ENCODE assay signal across 30 cellular contexts in the genomic region with DNA sequence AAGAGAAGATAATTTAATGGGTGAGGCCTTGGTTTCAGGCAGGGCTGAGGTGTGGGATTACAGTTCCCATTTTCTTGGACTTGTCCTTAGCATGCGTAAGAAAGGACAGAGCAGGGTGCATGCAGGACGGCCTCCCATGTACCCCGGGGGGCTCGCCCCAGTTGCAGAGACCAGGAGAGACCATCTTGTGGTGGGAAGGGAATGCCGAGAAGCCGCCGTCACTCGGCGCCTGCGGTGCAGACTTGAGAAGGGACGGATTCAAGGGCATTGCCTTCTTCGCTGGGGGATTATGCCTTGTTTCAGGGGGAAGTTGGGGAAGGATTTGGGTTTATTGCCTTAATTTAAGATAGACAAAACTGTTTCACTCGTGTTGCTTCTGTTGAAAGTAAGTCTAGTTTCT.
"Had no signal": no experiment of that assay in that cellular context is flagged by ENCODE, and none has a peak within 500 bp of the region (broad histone marks: within the 10 kb centered on the region; RNA-seq: fewer than 3 reads in every experiment).

No MANE protein-coding gene starts in this region.

- H3K9me3 ChIP-seq: colonic mucosa, gastrocnemius medialis, heart left ventricle had no signal

- H3K27me3 Mint-ChIP-seq: activated B cell treated with CpG ODN at 0.5 μM for 24 hours; activated CD8-positive, alpha-beta T cell treated with anti-CD3 and anti-CD28 coated beads for 36 hours; activated naive CD8-positive, alpha-beta T cell; activated T-helper 17 cell treated with anti-CD3 and anti-CD28 coated beads, Interleukin-2, amount 50 U/mL, for 72 hours; T-cell had no signal

- H3K27ac Mint-ChIP-seq: activated B cell treated with CpG ODN at 0.5 μM for 24 hours; activated CD8-positive, alpha-beta T cell treated with anti-CD3 and anti-CD28 coated beads for 36 hours; activated naive CD8-positive, alpha-beta T cell; activated T-helper 17 cell treated with anti-CD3 and anti-CD28 coated beads, Interleukin-2, amount 50 U/mL, for 72 hours; T-cell; T-helper 1 cell treated with Interleukin-12 subunit alpha and Interleukin-12 subunit beta and Interleukin-4 antibody, amounts not matched to agents 30 μg/mL and 1 μg/mL, for 36 hours; T-helper 2 cell treated with Interferon-gamma antibody and Interleukin-4, amounts not matched to agents 5 μg/mL and 100 μg/mL, for 36 hours had no signal

- H3K36me3 Mint-ChIP-seq: activated naive CD8-positive, alpha-beta T cell; T-cell had no signal

- DNase-seq: activated B cell treated with CpG ODN at 0.5 μM for 24 hours; activated CD4-positive, alpha-beta T cell treated with anti-CD3 and anti-CD28 coated beads for 48 hours; activated CD4-positive, alpha-beta T cell treated with anti-CD3 and anti-CD28 coated beads, Interleukin-2, amount 50 U/mL, for 1 hour; activated CD4-positive, alpha-beta T cell treated with anti-CD3 and anti-CD28 coated beads, Interleukin-2, amount 50 U/mL, for 48 hours; activated CD8-positive, alpha-beta memory T cell treated with anti-CD3 and anti-CD28 coated beads for 24 hours; activated CD8-positive, alpha-beta T cell treated with anti-CD3 and anti-CD28 coated beads for 36 hours; activated effector memory CD4-positive, alpha-beta T cell treated with Interleukin-2 at 50 U/mL for 16 hours; activated gamma-delta T cell treated with Interleukin-2 at 50 U/mL for 16 hours; activated naive CD4-positive, alpha-beta T cell treated with anti-CD3 and anti-CD28 coated beads, Interleukin-2, amount 50 U/mL, for 16 hours; activated naive CD4-positive, alpha-beta T cell treated with Interleukin-2 at 50 U/mL for 16 hours; activated T-cell treated with anti-CD3 and anti-CD28 coated beads, Interleukin-2, amount 50 U/mL, for 4 hours; amniotic stem cell; anterior cingulate cortex; brain microvascular endothelial cell; colonic mucosa; effector CD8-positive, alpha-beta T cell; foreskin keratinocyte; gastrocnemius medialis; glutamatergic neuron; heart left ventricle; T-cell; T1000; WERI-Rb-1 had no signal

- H3K4me3 Mint-ChIP-seq: activated B cell treated with CpG ODN at 0.5 μM for 24 hours; activated CD8-positive, alpha-beta T cell treated with anti-CD3 and anti-CD28 coated beads for 36 hours; activated naive CD8-positive, alpha-beta T cell; activated T-cell treated with anti-CD3 and anti-CD28 coated beads, Interleukin-2, amount 50 U/mL, for 4 hours; activated T-helper 17 cell treated with anti-CD3 and anti-CD28 coated beads, Interleukin-2, amount 50 U/mL, for 72 hours; central memory CD8-positive, alpha-beta T cell; T-cell; T-helper 1 cell treated with Interleukin-12 subunit alpha and Interleukin-12 subunit beta and Interleukin-4 antibody, amounts not matched to agents 30 μg/mL and 1 μg/mL, for 36 hours; T-helper 2 cell treated with Interferon-gamma antibody and Interleukin-4, amounts not matched to agents 5 μg/mL and 100 μg/mL, for 36 hours had no signal

- ATAC-seq: activated CD4-positive, CD25-positive, alpha-beta regulatory T cell treated with anti-CD3 and anti-CD28 coated beads, Interleukin-2, amount 50 U/mL, for 24 hours; activated CD8-positive, alpha-beta T cell treated with anti-CD3 and anti-CD28 coated beads for 36 hours; activated T-cell treated with anti-CD3 and anti-CD28 coated beads, Interleukin-2, amount 50 U/mL, for 4 hours; activated T-helper 17 cell treated with anti-CD3 and anti-CD28 coated beads, Interleukin-2, amount 50 U/mL, for 72 hours; esophagus mucosa; foreskin keratinocyte; gastrocnemius medialis; heart left ventricle; T-cell had no signal

- H3K9me3 Mint-ChIP-seq: activated B cell treated with CpG ODN at 0.5 μM for 24 hours; activated CD8-positive, alpha-beta T cell treated with anti-CD3 and anti-CD28 coated beads for 36 hours; activated T-cell treated with anti-CD3 and anti-CD28 coated beads, Interleukin-2, amount 50 U/mL, for 4 hours; activated T-helper 17 cell treated with anti-CD3 and anti-CD28 coated beads, Interleukin-2, amount 50 U/mL, for 72 hours; central memory CD8-positive, alpha-beta T cell; T-cell; T-helper 1 cell treated with Interleukin-12 subunit alpha and Interleukin-12 subunit beta and Interleukin-4 antibody, amounts not matched to agents 30 μg/mL and 1 μg/mL, for 36 hours; T-helper 2 cell treated with Interferon-gamma antibody and Interleukin-4, amounts not matched to agents 5 μg/mL and 100 μg/mL, for 36 hours had no signal

- H3K4me1 Mint-ChIP-seq: activated B cell treated with CpG ODN at 0.5 μM for 24 hours; activated T-helper 17 cell treated with anti-CD3 and anti-CD28 coated beads, Interleukin-2, amount 50 U/mL, for 72 hours; central memory CD8-positive, alpha-beta T cell; T-cell had no signal
